Comparison of ENCODE assay signal across 21 cellular contexts in genomic region chr10:60570941-60571340, GRCh38.
DNase-seq lines count a peak whose midpoint lies in the region; ATAC-seq and TF ChIP-seq lines count a peak whose summit lies in the region.
"Had no signal": no experiment of that assay in that cellular context is flagged by ENCODE, and none has a peak within 500 bp of the region (broad histone marks: within the 10 kb centered on the region; RNA-seq: fewer than 3 reads in every experiment).

No MANE protein-coding gene starts in this region.

- peaks cover 1% of the 10 kb centered on the region for H3K27me3 Mint-ChIP-seq in glutamatergic neuron (ENCODE audit: unreplicated experiment)

- intact Hi-C loops in left ventricle myocardium inferior (cut with micrococcal nuclease): no loop called here

- H3K4me3 Mint-ChIP-seq in glutamatergic neuron (ENCODE audit: unreplicated experiment): peak overlapping the region; percentile 77
- H3K4me3 Mint-ChIP-seq: IgD-negative memory B cell, naive B cell had no signal

- DNase-seq in NCI-H146 treated with DMSO at 0.1 percent for 48 hours (lab: John Stamatoyannopoulos, UW; ENCODE audit: unreplicated experiment) (peak; percentile 10), NCI-H146 (lab: John Stamatoyannopoulos, UW) (no peak), left ventricle myocardium inferior (no peak), right atrium auricular region (ENCODE audit: low spot score) (no peak), glutamatergic neuron (no peak), superior temporal gyrus (ENCODE audit: extremely low spot score) (peak; percentile 84), NCI-H510A (lab: John Stamatoyannopoulos, UW) (no peak)
- DNase-seq: activated CD8-positive, alpha-beta memory T cell treated with anti-CD3 and anti-CD28 coated beads for 24 hours; activated effector memory CD4-positive, alpha-beta T cell treated with anti-CD3 and anti-CD28 coated beads, Interleukin-2, amount 50 U/mL, for 16 hours; amniotic stem cell; cerebellar nuclear complex; effector memory CD4-positive, alpha-beta T cell; MM.1S; naive B cell; NCI-H1694; NCI-H446 treated with DMSO at 0.1 percent for 48 hours; SHP77 treated with DMSO at 0.1 percent for 48 hours; small intestine; stimulated activated CD4-positive, alpha-beta T cell treated with anti-CD3 and anti-CD28 coated beads, Interleukin-2, amount 100 ng/mL, for 48 hours had no signal

- H3K4me3 ChIP-seq in left ventricle myocardium inferior: peak overlapping the region; percentile 63
- H3K4me3 ChIP-seq in right atrium auricular region: no peak overlapping the region

- H3K4me1 Mint-ChIP-seq in glutamatergic neuron (ENCODE audit: low read depth, unreplicated experiment): peaks cover 14% of the 10 kb centered on the region

- H3K27ac Mint-ChIP-seq in glutamatergic neuron (ENCODE audit: unreplicated experiment): no peak overlapping the region
- H3K27ac Mint-ChIP-seq: IgD-negative memory B cell, naive B cell had no signal

- no peak for ATAC-seq in GM21723 (IDR thresholded peaks at IDR 0.05; ENCODE audit: unreplicated experiment)

- H3K36me3 Mint-ChIP-seq in glutamatergic neuron (ENCODE audit: unreplicated experiment): peaks cover 13% of the 10 kb centered on the region

- H3K9me3 ChIP-seq in left ventricle myocardium inferior (replicated peaks): peaks cover 13% of the 10 kb centered on the region
- peaks cover 0 to 6% of the 10 kb centered on the region in 2 donors for H3K9me3 ChIP-seq in right atrium auricular region

- H3K27me3 ChIP-seq in left ventricle myocardium inferior (ENCODE audit: low read depth): no peaks in the 10 kb centered on the region
- no peaks in the 10 kb centered on the region for H3K27me3 ChIP-seq in right atrium auricular region

- H3K4me1 ChIP-seq in left ventricle myocardium inferior (peaks cover 38% of the 10 kb centered on the region), right atrium auricular region (peaks cover 0 to 9% of the 10 kb centered on the region in 2 donors)

- TF ChIP-seq CTCF in left ventricle myocardium inferior (IDR thresholded peaks at IDR 0.05; ENCODE audit: borderline replicate concordance): no peak
- TF ChIP-seq CTCF in right atrium auricular region (IDR thresholded peaks at IDR 0.05): no peak
- TF ChIP-seq CTCF in glutamatergic neuron (IDR thresholded peaks at IDR 0.05; ENCODE audit: partially characterized antibody, unreplicated experiment): no peak

- H3K9me3 Mint-ChIP-seq in glutamatergic neuron (ENCODE audit: unreplicated experiment): peaks cover 12% of the 10 kb centered on the region

- no peak overlapping the region for H3K27ac ChIP-seq in left ventricle myocardium inferior (replicated peaks)
- no peak overlapping the region for H3K27ac ChIP-seq in right atrium auricular region

- H3K36me3 ChIP-seq in left ventricle myocardium inferior (no peaks in the 10 kb centered on the region), right atrium auricular region (no peaks in the 10 kb centered on the region)

Comparison
In these comparisons a context has a peak if more than half of its experiments do, and no peak if none do; other contexts are left out.
1. DNase-seq: peak in NCI-H146 treated with DMSO at 0.1 percent for 48 hours (single experiment) and superior temporal gyrus (single experiment); none in NCI-H146 (single experiment), left ventricle myocardium inferior (single experiment), right atrium auricular region (single experiment), glutamatergic neuron (single experiment) and NCI-H510A (single experiment).